16 cellular contexts compared by ENCODE assay signal in genomic region chr21:32977216-32977615, GRCh38. TPM values are rescaled to one million over a fixed set of nuclear protein-coding genes. Genes with fewer than 3 reads are reported as not detected.
A peak's percentile ranks its signal among the peaks of the same experiment; 100 is the strongest.
DNase-seq lines count a peak whose midpoint lies in the region; ATAC-seq, FAIRE-seq and TF ChIP-seq lines count a peak whose summit lies in the region.
"Had no signal": no experiment of that assay in that cellular context is flagged by ENCODE, and none has a peak within 500 bp of the region (broad histone marks: within the 10 kb centered on the region; RNA-seq: fewer than 3 reads in every experiment).

No MANE protein-coding gene starts in this region.

- H3K27ac Mint-ChIP-seq in natural killer cell treated with Interleukin-12 subunit alpha and Interleukin-12 subunit beta and Interleukin-15 and Interleukin-18, amount 100 ng/mL, for 72 hours: no peak overlapping the region

- no peak overlapping the region for H3K56ac ChIP-seq in H1 (replicated peaks; ENCODE audit: insufficient read length, low read depth, low read length)

- H2BK12ac ChIP-seq in H1 (ENCODE audit: low read depth, low read length): no peak overlapping the region

- CTCF ChIA-PET in H1 (lab: Charles Lee; ENCODE audit: partially characterized antibody): interaction anchor here (0.8 to 1.9 kb wide), 5 partner anchors 14 to 156 kb away, joined by 3 to 10 read pairs (median 3); no protein-coding TSS in a partner anchor

- no peaks in the 10 kb centered on the region for H3K36me3 ChIP-seq in H1 (ENCODE audit: control insufficient read depth in 2 of 4, insufficient read depth in 4 of 4, low read length in 3 of 4)

- peaks cover 3% of the 10 kb centered on the region; the same call in 1 of the 2 replicates for H3K23me2 ChIP-seq in H1 (ENCODE audit: low read depth, low read length)

- H4K20me1 ChIP-seq in H1 (replicated peaks in 1 of 2; ENCODE audit: control insufficient read depth in 1 of 2, insufficient read depth in 2 of 2, low read length in 2 of 2): peaks cover 0 to 2% of the 10 kb centered on the region in 2 experiments

- H3K4ac ChIP-seq in H1 (replicated peaks; ENCODE audit: insufficient read length, low read depth, low read length): no peak overlapping the region

- no peaks in the 10 kb centered on the region for H3K9me3 Mint-ChIP-seq in natural killer cell treated with Interleukin-12 subunit alpha and Interleukin-12 subunit beta and Interleukin-15 and Interleukin-18, amount 100 ng/mL, for 72 hours
- H3K9me3 Mint-ChIP-seq: CD4-positive, alpha-beta memory T cell had no signal

- no peak overlapping the region; the same call in 1 of the 2 replicates for H2BK15ac ChIP-seq in H1 (ENCODE audit: low read length)

- no peak for TF ChIP-seq EP300 in H1 (IDR thresholded peaks at IDR 0.05; ENCODE audit: borderline replicate concordance in 1 of 2, low read depth in 2 of 2, low read length in 2 of 2)

- no peak overlapping the region for H3K18ac ChIP-seq in H1 (ENCODE audit: extremely low read depth, low read length)

- no peak for TF ChIP-seq RAD21 in H1 (IDR thresholded peaks at IDR 0.05 in 1 of 2, conservative IDR thresholded peaks at IDR 0.05 in 1 of 2; ENCODE audit: low read depth in 2 of 2, low read length in 2 of 2)

- H3K4me1 Mint-ChIP-seq in natural killer cell treated with Interleukin-12 subunit alpha and Interleukin-12 subunit beta and Interleukin-15 and Interleukin-18, amount 100 ng/mL, for 72 hours (ENCODE audit: low read depth in 2 of 2): peaks cover 0 to 3% of the 10 kb centered on the region in 2 donors
- H3K4me1 Mint-ChIP-seq: CD4-positive, alpha-beta memory T cell had no signal

- H3K27me3 Mint-ChIP-seq in natural killer cell treated with Interleukin-12 subunit alpha and Interleukin-12 subunit beta and Interleukin-15 and Interleukin-18, amount 100 ng/mL, for 72 hours: peaks cover 27 to 31% of the 10 kb centered on the region in 2 donors

- POLR2A ChIA-PET in H1 (lab: Charles Lee; ENCODE audit: partially characterized antibody): interaction anchor here (0.7 to 0.8 kb wide), 2 partner anchors 9 to 12 kb away, joined by 3 read pairs; no protein-coding TSS in a partner anchor

- no peak for TF ChIP-seq CTCF in H1 (IDR thresholded peaks at IDR 0.05; ENCODE audit: control extremely low read depth in 1 of 3, insufficient read depth in 1 of 3, low read depth in 1 of 3, low read length in 3 of 3)

- H4K8ac ChIP-seq in H1 (ENCODE audit: extremely low read depth, insufficient read depth, low read length): no peak overlapping the region

- H3K4me2 ChIP-seq in H1 (ENCODE audit: insufficient read depth in 1 of 2, low read depth in 2 of 2, low read length in 2 of 2): no peak overlapping the region
- H3K4me2 ChIP-seq: A549 had no signal

- no peak overlapping the region for H3K4me3 ChIP-seq in H1 (ENCODE audit: extremely low read depth in 1 of 4, insufficient read depth in 2 of 4, low read depth in 3 of 4, low read length in 4 of 4)
- H3K4me3 ChIP-seq: A549, GM23248, K562 had no signal

- H3K27me3 ChIP-seq in H1 (replicated peaks in 1 of 4; ENCODE audit: control insufficient read depth in 3 of 4, extremely low read depth in 1 of 4, insufficient read depth in 3 of 4, low read length in 3 of 4): no peaks in the 10 kb centered on the region

- H3K9ac ChIP-seq in H1 (replicated peaks in 1 of 4; ENCODE audit: extremely low read depth in 1 of 4, low read depth in 3 of 4, low read length in 3 of 4): no peak overlapping the region
- H3K9ac ChIP-seq: GM23248 had no signal

- H3K27ac ChIP-seq in H1 (ENCODE audit: low read depth, low read length): no peak overlapping the region
- H3K27ac ChIP-seq: A549, GM23248 had no signal

- no peak overlapping the region for H3K4me3 Mint-ChIP-seq in natural killer cell treated with Interleukin-12 subunit alpha and Interleukin-12 subunit beta and Interleukin-15 and Interleukin-18, amount 100 ng/mL, for 72 hours
- H3K4me3 Mint-ChIP-seq: CD4-positive, alpha-beta memory T cell had no signal

- no peaks in the 10 kb centered on the region for H3K79me1 ChIP-seq in H1 (ENCODE audit: low read depth, low read length)

- no peak overlapping the region for H2BK120ac ChIP-seq in H1 (replicated peaks; ENCODE audit: low read depth, low read length)

- H2AFZ ChIP-seq in H1 (ENCODE audit: low read length): peak overlapping the region; percentile 51; the same call in 1 of the 2 replicates
- H2AFZ ChIP-seq: GM23248 had no signal

- H3K4me1 ChIP-seq in H1 (replicated peaks in 1 of 4; ENCODE audit: control insufficient read depth in 3 of 4, insufficient read depth in 4 of 4, low read length in 3 of 4): peaks cover 0 to 11% (median 2%) of the 10 kb centered on the region in 4 experiments; a peak in 4 of 7 replicates
- H3K4me1 ChIP-seq: A549 had no signal

- FAIRE-seq in H1 (lab: Jason Lieb, UNC): no peak
- FAIRE-seq: A549, K562 had no signal

- H3K23ac ChIP-seq in H1 (ENCODE audit: insufficient read length): no peak overlapping the region

- DNase-seq in G401 (ENCODE audit: low spot score) (peak; percentile 2), H1 (ENCODE audit: low read depth in 1 of 2, low spot score in 2 of 2) (no peak), middle frontal gyrus (ENCODE audit: extremely low spot score, low spot score) (peak; percentile 22), retina (peak; percentile 35), erythroblast (lab: John Stamatoyannopoulos, UW) (no peak), iPS-NIHi11 (ENCODE audit: low spot score) (no peak)
- DNase-seq in activated CD4-positive, alpha-beta T cell treated with anti-CD3 and anti-CD28 coated beads, Interleukin-2, amount 50 U/mL, for 1 hour: no peak
- no peak for DNase-seq in natural killer cell treated with Interleukin-12 subunit alpha and Interleukin-12 subunit beta and Interleukin-15 and Interleukin-18, amount 100 ng/mL, for 72 hours (ENCODE audit: low spot score)
- DNase-seq: CD4-positive, alpha-beta memory T cell; GM23248; NCI-H1436 treated with DMSO at 0.1 percent for 48 hours; NCI-H2227 treated with DMSO at 0.1 percent for 48 hours; OCI-M1; RPMI8226 had no signal

- no peak overlapping the region for H2AK5ac ChIP-seq in H1 (ENCODE audit: low read depth, low read length)

- TF ChIP-seq POLR2A in H1 (IDR thresholded peaks at IDR 0.05; ENCODE audit: control extremely low read depth in 1 of 2, low read depth in 2 of 2, low read length in 2 of 2) (no peak), erythroblast (IDR thresholded peaks at IDR 0.05; ENCODE audit: low read length) (no peak)

- in situ Hi-C loops in G401 (cut with HindIII; ENCODE audit: low sequenced_read_pairs): no loop called here

- no peaks in the 10 kb centered on the region for H3K79me2 ChIP-seq in H1 (ENCODE audit: control insufficient read depth in 1 of 2, insufficient read depth in 2 of 2, low read length in 2 of 2)

- H4K5ac ChIP-seq in H1 (ENCODE audit: insufficient read length, low read depth, low read length): no peak overlapping the region

- 89% methylated on average over 5 of the region's 5 CpGs; no CpG with 5 or more reads in 1 of the 2 experiments for WGBS in H1 (ENCODE audit: extremely low coverage in 1 of 2, insufficient coverage in 1 of 2, insufficient read length in 1 of 2, insufficient replicate concordance in 2 of 2, low coverage in 1 of 2, low lambda C conversion rate in 2 of 2, missing lambda C conversion rate in 1 of 2), 2 experiments

- no peaks in the 10 kb centered on the region for H3K36me3 Mint-ChIP-seq in natural killer cell treated with Interleukin-12 subunit alpha and Interleukin-12 subunit beta and Interleukin-15 and Interleukin-18, amount 100 ng/mL, for 72 hours
- H3K36me3 Mint-ChIP-seq: CD4-positive, alpha-beta memory T cell had no signal

- no peaks in the 10 kb centered on the region for H3K9me3 ChIP-seq in H1 (ENCODE audit: insufficient read depth in 2 of 2, low read depth in 1 of 2, low read length in 1 of 2)
- H3K9me3 ChIP-seq: A549 had no signal

- H4K91ac ChIP-seq in H1 (replicated peaks; ENCODE audit: insufficient read length, low read length): no peak overlapping the region

- H2BK5ac ChIP-seq in H1 (ENCODE audit: low read depth, low read length): no peak overlapping the region

- ATAC-seq in natural killer cell treated with Interleukin-12 subunit alpha and Interleukin-12 subunit beta and Interleukin-15 and Interleukin-18, amount 100 ng/mL, for 72 hours: no peak
- ATAC-seq: A549, K562 had no signal

- H2BK20ac ChIP-seq in H1 (ENCODE audit: low read length): no peak overlapping the region

- H3K14ac ChIP-seq in H1 (ENCODE audit: insufficient read length): no peak overlapping the region

TF ChIP-seq in H1, 55 proteins besides CTCF, POLR2A, EP300 and RAD21:
- TF ChIP-seq CHD2 (IDR thresholded peaks at IDR 0.05; ENCODE audit: low read length) (no peak), BRCA1 (IDR thresholded peaks at IDR 0.05; ENCODE audit: low read depth, low read length) (no peak), RFX5 (IDR thresholded peaks at IDR 0.05; ENCODE audit: borderline replicate concordance, low read depth, low read length) (no peak), CREB1 (IDR thresholded peaks at IDR 0.05) (no peak), ZNF274 (IDR thresholded peaks at IDR 0.05; ENCODE audit: borderline replicate concordance, extremely low read depth, low read length) (no peak), MAX (IDR thresholded peaks at IDR 0.05) (no peak), TBP (IDR thresholded peaks at IDR 0.05; ENCODE audit: low read depth, low read length) (no peak), MAFK (IDR thresholded peaks at IDR 0.05; ENCODE audit: low read depth, low read length) (no peak), BACH1 (IDR thresholded peaks at IDR 0.05; ENCODE audit: low read length) (no peak), RBBP5 (IDR thresholded peaks at IDR 0.05; ENCODE audit: borderline replicate concordance, low read depth, low read length) (no peak), BCL11A (IDR thresholded peaks at IDR 0.05; ENCODE audit: low read depth in 2 of 2, low read length in 2 of 2) (no peak)

RNA-seq across cellular contexts. Expression of gene OLIG2, which starts 48.5 kb away (rescaled TPM):
- not detected in 2 replicates for total RNA-seq in G401 (2014; rRNA removed; shearing (Covaris generic))
- 0.11 TPM in 1 of 2 replicates, not detected in the other for total RNA-seq in H1 (2021; fragmentation: NEBNext Ultra II Directional; extraction: Animal tissue kit (Norgen Biotek cat#: 25700))
- 0.79 and 0.93 TPM in 2 replicates for polyA plus RNA-seq in H1 (2011; rRNA removed)
- polyA plus RNA-seq in H1 (2011; cell fraction: cytosol; rRNA removed): 0.81 TPM
- 0.68 TPM for polyA plus RNA-seq in H1 (2011; cell fraction: nucleus; rRNA removed)
- 0.57 to 1.3 TPM (median 0.75 TPM) in 4 replicates for polyA plus RNA-seq in H1 (2012, experiment 1 of 2)
- 0.79 TPM for polyA plus RNA-seq in H1 (2012, experiment 2 of 2)
- 1.0 TPM for polyA plus RNA-seq in H1 (2013, experiment 1 of 2)
- 0.99 TPM for polyA plus RNA-seq in H1 (2013, experiment 2 of 2)
- polyA minus RNA-seq in H1 (2011; rRNA and poly(A)+ RNA removed): 0.20 and 0.35 TPM in 2 replicates
- polyA minus RNA-seq in H1 (2011; cell fraction: cytosol; rRNA and poly(A)+ RNA removed): 1.8 TPM
- 1.2 TPM for polyA minus RNA-seq in H1 (2011; cell fraction: nucleus; rRNA and poly(A)+ RNA removed)
- not detected for total RNA-seq in natural killer cell treated with Interleukin-12 subunit alpha and Interleukin-12 subunit beta and Interleukin-15 and Interleukin-18, amount 100 ng/mL, for 72 hours
- total RNA-seq: CD4-positive, alpha-beta memory T cell; GM23248; K562 had no signal
- polyA plus RNA-seq: A549; CD4-positive, alpha-beta memory T cell; GM23248; K562 had no signal

Comparison
In these comparisons a context has a peak if more than half of its experiments do, and no peak if none do; other contexts are left out.
1. DNase-seq: peak in G401 (single experiment), middle frontal gyrus (single experiment) and retina (single experiment); none in H1 (0 of 2), activated CD4-positive, alpha-beta T cell treated with anti-CD3 and anti-CD28 coated beads, Interleukin-2, amount 50 U/mL, for 1 hour (single experiment), erythroblast (0 of 2), iPS-NIHi11 (single experiment) and natural killer cell treated with Interleukin-12 subunit alpha and Interleukin-12 subunit beta and Interleukin-15 and Interleukin-18, amount 100 ng/mL, for 72 hours (single experiment).